In the genomic region with DNA sequence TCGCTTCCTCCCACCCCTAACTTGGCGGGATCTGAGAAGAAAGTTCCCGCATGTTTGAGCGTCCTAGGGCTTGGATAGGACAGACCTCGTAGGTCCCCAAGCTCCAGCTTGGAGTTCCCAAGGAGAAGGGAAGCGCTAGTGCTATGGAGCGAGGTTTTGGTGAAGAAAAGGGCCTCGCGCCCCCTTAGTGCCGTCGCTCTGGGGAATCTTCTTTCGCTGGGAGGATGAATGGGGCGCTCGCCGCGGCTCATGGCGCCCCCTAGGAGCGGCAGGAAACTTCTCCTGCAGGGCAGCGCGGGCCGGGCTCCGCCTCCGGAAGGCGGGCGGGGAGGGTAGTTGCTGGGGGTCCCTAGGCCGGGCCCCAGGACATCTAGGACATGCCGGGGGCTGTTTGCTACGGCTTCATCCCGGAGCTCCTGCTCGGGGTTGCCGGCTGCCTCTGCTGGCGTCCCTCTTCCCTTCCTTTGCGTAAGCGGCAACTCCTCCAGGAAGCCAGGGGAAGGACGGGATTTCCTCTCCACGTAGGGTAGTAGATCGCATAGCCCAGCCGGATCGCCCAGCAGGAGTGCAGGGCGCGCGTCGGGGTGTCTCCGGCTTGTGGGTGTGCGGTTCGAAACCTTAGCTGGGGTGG, we compare ENCODE assay signal across 12 cellular contexts. TPM values are rescaled to one million over a fixed set of nuclear protein-coding genes. Genes with fewer than 3 reads are reported as not detected.
DNase-seq lines count a peak whose midpoint lies in the region; ATAC-seq lines count a peak whose summit lies in the region.
"Had no signal": no experiment of that assay in that cellular context is flagged by ENCODE, and none has a peak within 500 bp of the region (broad histone marks: within the 10 kb centered on the region; RNA-seq: fewer than 3 reads in every experiment).

No MANE protein-coding gene starts in this region.

- no peak overlapping the region for H4K8ac ChIP-seq in mesendoderm (ENCODE audit: low read depth, low read length)

- peak overlapping the region; percentile 44 for H3K9ac ChIP-seq in mesendoderm (ENCODE audit: low read length)

- H2BK15ac ChIP-seq in mesendoderm (replicated peaks; ENCODE audit: low read depth) = no peak overlapping the region

- peak overlapping the region; percentile 61 for H3K4me3 ChIP-seq in ACC112 (ENCODE audit: low read depth, low read length)
- peak overlapping the region; percentile 67 for H3K4me3 ChIP-seq in H7 (ENCODE audit: insufficient read depth, low read depth, low read length)
- H3K4me3 ChIP-seq in mesendoderm (ENCODE audit: low read length) = peak overlapping the region; percentile 59

- H3K79me2 ChIP-seq in ACC112 (ENCODE audit: control insufficient read depth, insufficient read depth, low read length, unreplicated experiment) (no peaks in the 10 kb centered on the region), mesendoderm (ENCODE audit: control insufficient read depth, insufficient read depth, low read length) (no peaks in the 10 kb centered on the region)

- no peak overlapping the region for H3K4ac ChIP-seq in mesendoderm (ENCODE audit: low read depth, low read length)

- H3K36me3 ChIP-seq in ACC112 (ENCODE audit: insufficient read depth, low read length) = no peaks in the 10 kb centered on the region
- no peaks in the 10 kb centered on the region for H3K36me3 ChIP-seq in H7 (replicated peaks; ENCODE audit: control insufficient read depth, insufficient read depth, low read length)
- no peaks in the 10 kb centered on the region for H3K36me3 ChIP-seq in mesendoderm (ENCODE audit: control insufficient read depth, insufficient read depth, low read length)

- peak overlapping the region; percentile 83 for H3K4me2 ChIP-seq in mesendoderm (ENCODE audit: low read length)

- ATAC-seq in esophagus mucosa (no peak), HG02610 (IDR thresholded peaks at IDR 0.05; ENCODE audit: unreplicated experiment) (no peak)

- H3K27ac ChIP-seq in ACC112 (ENCODE audit: low read depth, low read length) (no peak overlapping the region), mesendoderm (ENCODE audit: low read depth, low read length) (no peak overlapping the region)

- H3K23ac ChIP-seq in mesendoderm (ENCODE audit: low read length) = no peak overlapping the region

- peak overlapping the region; percentile 71 for H3K56ac ChIP-seq in mesendoderm (ENCODE audit: low read length)

- no peak overlapping the region for H3K18ac ChIP-seq in mesendoderm (ENCODE audit: low read length)

- H2AFZ ChIP-seq in ACC112 (ENCODE audit: low read length, unreplicated experiment) = no peak overlapping the region

- no peak overlapping the region for H2AK5ac ChIP-seq in mesendoderm (ENCODE audit: low read length)

- no peaks in the 10 kb centered on the region for H3K79me1 ChIP-seq in mesendoderm (ENCODE audit: low read length)

- H3K4me1 ChIP-seq in ACC112 (ENCODE audit: control insufficient read depth, insufficient read depth, low read length, unreplicated experiment) (no peaks in the 10 kb centered on the region), mesendoderm (ENCODE audit: control insufficient read depth, low read depth, low read length) (no peaks in the 10 kb centered on the region)

- no peak overlapping the region for H2BK5ac ChIP-seq in mesendoderm (ENCODE audit: low read length)

- H4K5ac ChIP-seq in mesendoderm (ENCODE audit: low read length) = no peak overlapping the region

- no peak overlapping the region for H2BK120ac ChIP-seq in mesendoderm (ENCODE audit: low read depth, low read length)

- no CpG with 5 or more reads among the region's 46 CpGs for WGBS in mesendoderm (ENCODE audit: extremely low coverage, insufficient coverage, low lambda C conversion rate)

- peaks cover 80% of the 10 kb centered on the region for H3K27me3 ChIP-seq in ACC112 (ENCODE audit: insufficient read depth, low read length)
- H3K27me3 ChIP-seq in H7 (ENCODE audit: control insufficient read depth, insufficient read depth, low read length) = peaks cover 75% of the 10 kb centered on the region
- peaks cover 50% of the 10 kb centered on the region for H3K27me3 ChIP-seq in mesendoderm (ENCODE audit: insufficient read depth, low read length, poor library complexity)

- DNase-seq in H7 (peak; percentile 91), ecto neural progenitor cell (ENCODE audit: low spot score) (peak; percentile 79), mesendoderm (peak; percentile 70), T-helper 9 cell (no peak)
- no peak for DNase-seq in effector CD8-positive, alpha-beta T cell (lab: John Stamatoyannopoulos, UW)
- DNase-seq: activated CD4-positive, alpha-beta T cell treated with anti-CD3 and anti-CD28 coated beads, Interleukin-2, amount 50 U/mL, for 48 hours; amniotic stem cell; NCI-H187 treated with DMSO at 0.1 percent for 48 hours; SIG-M5 had no signal

RNA-seq across cellular contexts. Expression of gene SKOR2, which starts 11.9 kb away (rescaled TPM):
- total RNA-seq in H7 (2014; rRNA removed; shearing (Covaris generic)) = 0.07 and 0.15 TPM in 2 replicates
- polyA plus RNA-seq in mesendoderm (2013, experiment 1 of 2) = 0.04 TPM
- 0.06 TPM for polyA plus RNA-seq in mesendoderm (2013, experiment 2 of 2)
- total RNA-seq in esophagus mucosa = not detected

Comparison
In these comparisons a context has a peak if more than half of its experiments do, and no peak if none do; other contexts are left out.
1. DNase-seq: peak in H7 (single experiment), ecto neural progenitor cell (single experiment) and mesendoderm (single experiment); none in effector CD8-positive, alpha-beta T cell (single experiment) and T-helper 9 cell (single experiment).
2. Peak in every context shown above with its lines, with median percentiles within 50 percentile points of each other: H3K4me3 ChIP-seq.